Comparison of ENCODE assay signal across 8 cellular contexts in genomic region chr2:75466708-75467311, GRCh38.
DNase-seq lines count a peak whose midpoint lies in the region; ATAC-seq and TF ChIP-seq lines count a peak whose summit lies in the region.

No MANE protein-coding gene starts in this region.

- no peak overlapping the region for H3K27ac Mint-ChIP-seq in activated CD8-positive, alpha-beta T cell treated with anti-CD3 and anti-CD28 coated beads for 36 hours
- no peak overlapping the region for H3K27ac Mint-ChIP-seq in CD4-positive, alpha-beta memory T cell

- no peak for ATAC-seq in activated CD8-positive, alpha-beta T cell treated with anti-CD3 and anti-CD28 coated beads for 36 hours
- no peak for ATAC-seq in left cardiac atrium

- H3K27ac ChIP-seq in 22Rv1: no peak overlapping the region
- H3K27ac ChIP-seq in CD4-positive, alpha-beta memory T cell (ENCODE audit: low read depth, low read length): no peak overlapping the region

- no peaks in the 10 kb centered on the region for H3K4me1 ChIP-seq in Loucy (ENCODE audit: insufficient read depth, low read length, poor library complexity, severe bottlenecking)
- no peaks in the 10 kb centered on the region for H3K4me1 ChIP-seq in CD4-positive, alpha-beta memory T cell (ENCODE audit: insufficient read depth, low read length)

- intact Hi-C loops in activated CD8-positive, alpha-beta T cell treated with anti-CD3 and anti-CD28 coated beads for 36 hours (cut with micrococcal nuclease): loop anchor here (5.0 kb wide), 1 partner anchor 160 kb away; no protein-coding TSS in a partner anchor
- intact Hi-C loops in left cardiac atrium (cut with DNase I): loop anchor here (2.0 to 10.0 kb wide), 2 partner anchors 142 to 148 kb away; no protein-coding TSS in a partner anchor
- intact Hi-C loops in CD4-positive, alpha-beta memory T cell (cut with micrococcal nuclease): no loop called here

- peak; percentile 42 for DNase-seq in EL
- DNase-seq in activated CD8-positive, alpha-beta T cell treated with anti-CD3 and anti-CD28 coated beads for 36 hours: peak; percentile 42
- peak; percentile 23 to 34 for DNase-seq in lung microvascular endothelial cell (ENCODE audit: low read depth in 2 of 2)
- DNase-seq in left cardiac atrium: no peak
- no peak for DNase-seq in CD4-positive, alpha-beta memory T cell
- no peak for DNase-seq in middle frontal gyrus (ENCODE audit: extremely low spot score, low spot score)

- no peak overlapping the region for H3K4me3 ChIP-seq in Loucy (ENCODE audit: low read length, poor library complexity, severe bottlenecking)
- H3K4me3 ChIP-seq in CD4-positive, alpha-beta memory T cell (ENCODE audit: low read length in 2 of 2): no peak overlapping the region

- H3K79me2 ChIP-seq in Loucy (ENCODE audit: insufficient read depth, low read length): no peaks in the 10 kb centered on the region

- H3K27me3 Mint-ChIP-seq in activated CD8-positive, alpha-beta T cell treated with anti-CD3 and anti-CD28 coated beads for 36 hours: peaks cover 14% of the 10 kb centered on the region
- H3K27me3 Mint-ChIP-seq in CD4-positive, alpha-beta memory T cell: peaks cover 10 to 12% of the 10 kb centered on the region in 2 donors

- no peak overlapping the region for H3K9ac ChIP-seq in Loucy (ENCODE audit: low read depth, low read length, poor library complexity, severe bottlenecking)

- H3K4me1 Mint-ChIP-seq in activated CD8-positive, alpha-beta T cell treated with anti-CD3 and anti-CD28 coated beads for 36 hours (ENCODE audit: low read depth): no peaks in the 10 kb centered on the region
- H3K4me1 Mint-ChIP-seq in CD4-positive, alpha-beta memory T cell: no peaks in the 10 kb centered on the region

- H3K9me3 Mint-ChIP-seq in activated CD8-positive, alpha-beta T cell treated with anti-CD3 and anti-CD28 coated beads for 36 hours: no peaks in the 10 kb centered on the region
- H3K9me3 Mint-ChIP-seq in CD4-positive, alpha-beta memory T cell: peaks cover 0 to 2% (median 0%) of the 10 kb centered on the region in 8 donors

- no peaks in the 10 kb centered on the region for H3K9me2 ChIP-seq in Loucy (replicated peaks; ENCODE audit: low read depth, low read length)

- POLR2A ChIA-PET in activated CD8-positive, alpha-beta T cell treated with anti-CD3 and anti-CD28 coated beads for 36 hours (lab: Charles Lee): no interaction called here
- POLR2A ChIA-PET in CD4-positive, alpha-beta memory T cell (lab: Charles Lee; ENCODE audit: partially characterized antibody): no interaction called here

- no peaks in the 10 kb centered on the region for H3K27me3 ChIP-seq in Loucy (ENCODE audit: insufficient read depth, low read length, poor library complexity, severe bottlenecking)
- H3K27me3 ChIP-seq in CD4-positive, alpha-beta memory T cell (ENCODE audit: insufficient read depth, low read length): peaks cover 3% of the 10 kb centered on the region

- H3K4me3 Mint-ChIP-seq in activated CD8-positive, alpha-beta T cell treated with anti-CD3 and anti-CD28 coated beads for 36 hours: no peak overlapping the region
- H3K4me3 Mint-ChIP-seq in CD4-positive, alpha-beta memory T cell: no peak overlapping the region

- H3K36me3 ChIP-seq in Loucy (ENCODE audit: insufficient read depth, low read length): no peaks in the 10 kb centered on the region
- no peaks in the 10 kb centered on the region for H3K36me3 ChIP-seq in CD4-positive, alpha-beta memory T cell (ENCODE audit: insufficient read depth, low read length)

- no peaks in the 10 kb centered on the region for H3K9me3 ChIP-seq in Loucy (ENCODE audit: insufficient read depth, low read depth, low read length)
- no peaks in the 10 kb centered on the region for H3K9me3 ChIP-seq in CD4-positive, alpha-beta memory T cell (ENCODE audit: control insufficient read depth in 1 of 2, low read length in 2 of 2)

- CTCF ChIA-PET in activated CD8-positive, alpha-beta T cell treated with anti-CD3 and anti-CD28 coated beads for 36 hours (lab: Charles Lee): interaction anchor here (0.9 to 5.8 kb wide), 10 partner anchors 8 to 306 kb away, joined by 3 to 45 read pairs (median 4); no protein-coding TSS in a partner anchor
- CTCF ChIA-PET in CD4-positive, alpha-beta memory T cell (lab: Charles Lee; ENCODE audit: partially characterized antibody): interaction anchor here (0.5 kb wide), 1 partner anchor 196 kb away, joined by 4 read pairs; no protein-coding TSS in a partner anchor

- no peak overlapping the region for H3K4me2 ChIP-seq in Loucy (ENCODE audit: low read depth, low read length, poor library complexity, severe bottlenecking)

- no peak overlapping the region for H2AFZ ChIP-seq in Loucy (ENCODE audit: low read length)

- no peaks in the 10 kb centered on the region for H4K20me1 ChIP-seq in Loucy (ENCODE audit: insufficient read depth, low read length, poor library complexity, severe bottlenecking)

- H3K36me3 Mint-ChIP-seq in activated CD8-positive, alpha-beta T cell treated with anti-CD3 and anti-CD28 coated beads for 36 hours (ENCODE audit: low read depth): no peaks in the 10 kb centered on the region
- H3K36me3 Mint-ChIP-seq in CD4-positive, alpha-beta memory T cell: no peaks in the 10 kb centered on the region

- H3F3A ChIP-seq in Loucy (ENCODE audit: low read depth): no peaks in the 10 kb centered on the region

- TF ChIP-seq CTCF in 22Rv1 (IDR thresholded peaks at IDR 0.05): peak; percentile 85
- peak; percentile 87 for TF ChIP-seq CTCF in Loucy (conservative IDR thresholded peaks at IDR 0.05; ENCODE audit: low read length)
- TF ChIP-seq CTCF in activated CD8-positive, alpha-beta T cell treated with anti-CD3 and anti-CD28 coated beads for 36 hours (IDR thresholded peaks at IDR 0.05): peak; percentile 59

Comparison
In these comparisons a context has a peak if more than half of its experiments do, and no peak if none do; other contexts are left out.
1. DNase-seq: peak in EL (single experiment), activated CD8-positive, alpha-beta T cell treated with anti-CD3 and anti-CD28 coated beads for 36 hours (single experiment) and lung microvascular endothelial cell (2 of 2); none in left cardiac atrium (single experiment), CD4-positive, alpha-beta memory T cell (0 of 5) and middle frontal gyrus (single experiment).
2. Peak in every context shown above with its lines, with median percentiles within 50 percentile points of each other: CTCF ChIP-seq.